ENCODE assay signal across 1 cellular context in genomic region chr15:56916825-56917477, GRCh38.
TF ChIP-seq lines count a peak whose summit lies in the region.

No MANE protein-coding gene starts in this region.

TF ChIP-seq in K562, 482 proteins besides CTCF, POLR2A, EP300 and RAD21 (continued from another document and continues in another):
- TF ChIP-seq ZNF609 (CRISPR knock-in tag; IDR thresholded peaks at IDR 0.05; ENCODE audit: borderline replicate concordance) (no peak), FOXA1 (IDR thresholded peaks at IDR 0.05; ENCODE audit: borderline replicate concordance) (no peak), CHD7 (IDR thresholded peaks at IDR 0.05; ENCODE audit: low read depth, low read length) (no peak), SOX6 (IDR thresholded peaks at IDR 0.05) (no peak), JUN (IDR thresholded peaks at IDR 0.05; ENCODE audit: borderline replicate concordance, low read depth, low read length) (peak; percentile 54; the same call in 1 of the 2 replicates), JUN (CRISPR knock-in tag; IDR thresholded peaks at IDR 0.05; ENCODE audit: borderline replicate concordance) (no peak), ZNF589 (CRISPR knock-in tag; IDR thresholded peaks at IDR 0.05; ENCODE audit: low read depth) (no peak), ZNF143 (CRISPR knock-in tag; IDR thresholded peaks at IDR 0.05) (no peak), CC2D1A (IDR thresholded peaks at IDR 0.05) (0 out of 2 replicates have a peak, but pooled peaks have one; percentile 22), ZNF277 (CRISPR knock-in tag; IDR thresholded peaks at IDR 0.05; ENCODE audit: borderline replicate concordance) (no peak), ZNF561 (CRISPR knock-in tag; conservative IDR thresholded peaks at IDR 0.05) (no peak), ZNF197 (CRISPR knock-in tag; IDR thresholded peaks at IDR 0.05; ENCODE audit: low read depth) (no peak), ATF3 (IDR thresholded peaks at IDR 0.05) (peak; percentile 66), ATF3 (CRISPR knock-in tag; conservative IDR thresholded peaks at IDR 0.05) (no peak; the same call in 1 of the 2 replicates), ARID3A (IDR thresholded peaks at IDR 0.05; ENCODE audit: borderline replicate concordance, low read depth, low read length) (no peak), POLR3G (IDR thresholded peaks at IDR 0.05; ENCODE audit: extremely low read depth, insufficient read length, insufficient replicate concordance) (no peak), ZNF280A (IDR thresholded peaks at IDR 0.05; ENCODE audit: low read depth, partially characterized antibody) (no peak), ILF3 (IDR thresholded peaks at IDR 0.05; ENCODE audit: borderline replicate concordance) (no peak), KDM5B (IDR thresholded peaks at IDR 0.05; ENCODE audit: insufficient replicate concordance, low read depth, low read length) (no peak), TRIM24 (IDR thresholded peaks at IDR 0.05) (peak; percentile 44 to 62; a peak in 2 of 4 replicates), SMARCE1 (IDR thresholded peaks at IDR 0.05) (peak; percentile 69; the same call in 1 of the 2 replicates), ARHGAP35 (IDR thresholded peaks at IDR 0.05; ENCODE audit: partially characterized antibody) (no peak), RCOR1 (IDR thresholded peaks at IDR 0.05; ENCODE audit: borderline replicate concordance in 1 of 2, low read depth in 2 of 2, low read length in 2 of 2) (peak in 1 of 2 experiments; percentile 57; a peak in 2 of 4 replicates), ZNF707 (CRISPR knock-in tag; conservative IDR thresholded peaks at IDR 0.05) (no peak), TEAD1 (CRISPR knock-in tag; IDR thresholded peaks at IDR 0.05) (0 out of 4 replicates have a peak, but pooled peaks of 1 of the 2 experiments have one; percentile 44), MAX (CRISPR knock-in tag; IDR thresholded peaks at IDR 0.05) (0 out of 2 replicates have a peak, but pooled peaks have one; percentile 8), CREM (IDR thresholded peaks at IDR 0.05; ENCODE audit: low read depth) (no peak), THRA (IDR thresholded peaks at IDR 0.05) (no peak), MAZ (CRISPR knock-in tag; conservative IDR thresholded peaks at IDR 0.05 in 1 of 2, IDR thresholded peaks at IDR 0.05 in 1 of 2) (0 out of 4 replicates have a peak, but pooled peaks of 1 of the 2 experiments have one; percentile 21), ZNF740 (CRISPR knock-in tag; IDR thresholded peaks at IDR 0.05) (no peak), ZNF740 (tag; IDR thresholded peaks at IDR 0.05) (no peak), RB1 (IDR thresholded peaks at IDR 0.05; ENCODE audit: low read depth) (no peak)
